Comparison of ENCODE assay signal across 1 cellular context in genomic region chr11:44765676-44766075, GRCh38.
TF ChIP-seq lines count a peak whose summit lies in the region.

No MANE protein-coding gene starts in this region.

TF ChIP-seq in neural cell, 6 proteins besides CTCF, POLR2A, EP300 and RAD21 (continued from another document):
- no peak for TF ChIP-seq EZH2 (IDR thresholded peaks at IDR 0.05; ENCODE audit: borderline replicate concordance, insufficient read depth, low read length, poor library complexity, severe bottlenecking)
- TF ChIP-seq TAF1 (IDR thresholded peaks at IDR 0.05; ENCODE audit: low read depth), result no peak
